ENCODE assay signal across 9 cellular contexts in genomic region chr19:45440873-45441654, GRCh38. TPM values are rescaled to one million over a fixed set of nuclear protein-coding genes. Genes with fewer than 3 reads are reported as not detected.
DNase-seq lines count a peak whose midpoint lies in the region; ATAC-seq and TF ChIP-seq lines count a peak whose summit lies in the region.
"Had no signal": no experiment of that assay in that cellular context is flagged by ENCODE, and none has a peak within 500 bp of the region (broad histone marks: within the 10 kb centered on the region; RNA-seq: fewer than 3 reads in every experiment).

No MANE protein-coding gene starts in this region.

- no peaks in the 10 kb centered on the region for H3K9me1 ChIP-seq in IMR-90 (ENCODE audit: insufficient read depth, low read length)

- H4K8ac ChIP-seq in IMR-90 (ENCODE audit: low read depth in 2 of 2, low read length in 2 of 2) = peak overlapping the region in 1 of 2 experiments; percentile 97; a peak in 2 of 4 replicates

- no peaks in the 10 kb centered on the region for H3K36me3 ChIP-seq in CD4-positive, CD25-positive, alpha-beta regulatory T cell (ENCODE audit: control insufficient read depth, insufficient read depth, low read length)
- H3K36me3 ChIP-seq in IMR-90 (ENCODE audit: control insufficient read depth, insufficient read depth, low read length) = no peaks in the 10 kb centered on the region
- no peaks in the 10 kb centered on the region for H3K36me3 ChIP-seq in lower lobe of right lung

- H3K9ac ChIP-seq in IMR-90 (ENCODE audit: low read depth, low read length) = no peak overlapping the region

- POLR2A ChIA-PET in IMR-90 (lab: Charles Lee; ENCODE audit: unreplicated experiment) = no interaction called here
- POLR2A ChIA-PET in MCF 10A (lab: Yijun Ruan, JAX) = interaction anchor here (0.7 to 5.4 kb wide), 5 partner anchors 14 to 276 kb away, joined by 3 to 110 read pairs (median 4); partner anchors contain the start of gene FOSB

- H3K79me1 ChIP-seq in IMR-90 (ENCODE audit: low read depth in 1 of 2, low read length in 2 of 2) = peaks cover 0 to 25% of the 10 kb centered on the region in 2 experiments; a peak in 2 of 4 replicates

- no peak for TF ChIP-seq RAD21 in IMR-90 (IDR thresholded peaks at IDR 0.05; ENCODE audit: low read length)

- no peak for TF ChIP-seq CTCF in IMR-90 (conservative IDR thresholded peaks at IDR 0.05; ENCODE audit: low read depth, low read length)
- TF ChIP-seq CTCF in MCF 10A (IDR thresholded peaks at IDR 0.05; ENCODE audit: unreplicated experiment) = no peak
- no peak for TF ChIP-seq CTCF in natural killer cell (IDR thresholded peaks at IDR 0.05)
- no peak for TF ChIP-seq CTCF in lower lobe of right lung (IDR thresholded peaks at IDR 0.05)

- H3K36me3 Mint-ChIP-seq in CD4-positive, CD25-positive, alpha-beta regulatory T cell = no peaks in the 10 kb centered on the region
- H3K36me3 Mint-ChIP-seq in MCF 10A (ENCODE audit: insufficient read depth, unreplicated experiment) (peaks cover 5% of the 10 kb centered on the region), natural killer cell (no peaks in the 10 kb centered on the region)

- peak overlapping the region; percentile 70 to 90 (median 76) for H3K4me3 Mint-ChIP-seq in CD4-positive, CD25-positive, alpha-beta regulatory T cell
- H3K4me3 Mint-ChIP-seq in MCF 10A (ENCODE audit: unreplicated experiment) = peak overlapping the region; percentile 64
- H3K4me3 Mint-ChIP-seq in natural killer cell = peak overlapping the region; percentile 81

- CTCF ChIA-PET in IMR-90 (lab: Yijun Ruan, JAX) (interaction anchor here (0.6 to 3.3 kb wide), 2 partner anchors 12 to 38 kb away, joined by 3 to 87 read pairs; no protein-coding TSS in a partner anchor), MCF 10A (lab: Yijun Ruan, JAX) (interaction anchor here (0.5 to 21.1 kb wide), 8 partner anchors 8 to 203 kb away, joined by 3 to 386 read pairs (median 5); partner anchors contain the start of gene FOSB)

- H3K27me3 ChIP-seq in CD4-positive, CD25-positive, alpha-beta regulatory T cell (ENCODE audit: control insufficient read depth, insufficient read depth, low read length) = no peaks in the 10 kb centered on the region
- H3K27me3 ChIP-seq in IMR-90 (ENCODE audit: control insufficient read depth, insufficient read depth, low read length) (no peaks in the 10 kb centered on the region), lower lobe of right lung (ENCODE audit: low read depth) (no peaks in the 10 kb centered on the region)

- H3K18ac ChIP-seq in IMR-90 (ENCODE audit: low read depth, low read length) = no peak overlapping the region

- peak overlapping the region; percentile 85 for H2AFZ ChIP-seq in IMR-90 (replicated peaks; ENCODE audit: low read length, poor library complexity)

- TF ChIP-seq POLR2A in IMR-90 (IDR thresholded peaks at IDR 0.05; ENCODE audit: low read depth, low read length) = no peak

- H3K27ac ChIP-seq in CD4-positive, CD25-positive, alpha-beta regulatory T cell (ENCODE audit: insufficient read depth, low read length, poor library complexity, severe bottlenecking) = peak overlapping the region; percentile 85
- no peak overlapping the region for H3K27ac ChIP-seq in IMR-90 (ENCODE audit: insufficient read depth, low read length)
- H3K27ac ChIP-seq in lower lobe of right lung = no peak overlapping the region

- peak overlapping the region; percentile 52 for H2AK9ac ChIP-seq in IMR-90 (replicated peaks; ENCODE audit: low read depth, low read length, poor library complexity)

- no peak overlapping the region for H3K14ac ChIP-seq in IMR-90 (replicated peaks; ENCODE audit: low read depth, low read length)

- dilution Hi-C loops in IMR-90 (cut with HindIII; ENCODE audit: low sequenced_read_pairs, unreplicated experiment) = no loop called here

- BruUV-seq in IMR-90 (replicated peaks; lab: Mats Ljungman, UMichigan) (no TSS peak), MCF 10A (replicated peaks; lab: Mats Ljungman, UMichigan) (no TSS peak)

- no peak overlapping the region for H2BK120ac ChIP-seq in IMR-90 (ENCODE audit: low read depth, low read length)

- H2AK5ac ChIP-seq in IMR-90 (ENCODE audit: low read depth, low read length) = peak overlapping the region; percentile 99; the same call in 1 of the 2 replicates

- H3K4me2 ChIP-seq in IMR-90 (ENCODE audit: low read depth, low read length) = no peak overlapping the region

- H4K5ac ChIP-seq in IMR-90 (ENCODE audit: low read depth, low read length) = no peak overlapping the region

- peaks cover 0 to 2% (median 0%) of the 10 kb centered on the region in 7 donors for H3K9me3 Mint-ChIP-seq in CD4-positive, CD25-positive, alpha-beta regulatory T cell
- H3K9me3 Mint-ChIP-seq in MCF 10A (ENCODE audit: unreplicated experiment) (no peaks in the 10 kb centered on the region), natural killer cell (no peaks in the 10 kb centered on the region)

- in situ Hi-C loops in IMR-90 (cut with MboI; ENCODE audit: low sequenced_read_pairs) = loop anchor here (5.0 kb wide), 1 partner anchor 36 kb away; no protein-coding TSS in a partner anchor

- no peak for ATAC-seq in CD4-positive, CD25-positive, alpha-beta regulatory T cell (ENCODE audit: low read depth in 2 of 2)
- ATAC-seq in IMR-90 (ENCODE audit: low read depth) (no peak), natural killer cell (no peak), lower lobe of right lung (no peak), HG03442 (IDR thresholded peaks at IDR 0.05; ENCODE audit: unreplicated experiment) (no peak)

- no peak overlapping the region for H2BK5ac ChIP-seq in IMR-90 (ENCODE audit: low read depth, low read length, poor library complexity, severe bottlenecking)

- H2BK20ac ChIP-seq in IMR-90 (ENCODE audit: low read depth, low read length) = peak overlapping the region; percentile 1; the same call in 1 of the 2 replicates

- H3K4me1 ChIP-seq in CD4-positive, CD25-positive, alpha-beta regulatory T cell (ENCODE audit: control insufficient read depth, insufficient read depth, low read length, poor library complexity, severe bottlenecking) = peaks cover 40% of the 10 kb centered on the region
- H3K4me1 ChIP-seq in IMR-90 (ENCODE audit: control insufficient read depth, insufficient read depth, low read length) = peaks cover 17% of the 10 kb centered on the region
- peaks cover 39% of the 10 kb centered on the region for H3K4me1 ChIP-seq in lower lobe of right lung

- peak overlapping the region; percentile 59 for H4K91ac ChIP-seq in IMR-90 (ENCODE audit: insufficient read depth, low read depth, low read length)

- peak overlapping the region; percentile 74 to 93 (median 90) for H3K27ac Mint-ChIP-seq in CD4-positive, CD25-positive, alpha-beta regulatory T cell
- H3K27ac Mint-ChIP-seq in MCF 10A (ENCODE audit: low read depth, unreplicated experiment) = no peak overlapping the region
- H3K27ac Mint-ChIP-seq in natural killer cell = peak overlapping the region; percentile 86 to 92

- no peak overlapping the region for H3K23ac ChIP-seq in IMR-90 (ENCODE audit: low read depth, low read length)

- intact Hi-C loops in IMR-90 (cut with micrococcal nuclease) = loop anchor here (1.0 kb wide), 1 partner anchor 26 kb away; the partner anchor contains the start of gene FOSB
- intact Hi-C loops in MCF 10A (cut with micrococcal nuclease) = no loop called here
- intact Hi-C loops in natural killer cell (cut with micrococcal nuclease) = no loop called here
- intact Hi-C loops in lower lobe of right lung (cut with DNase I) = no loop called here

- WGBS in IMR-90 (ENCODE audit: extremely low coverage in 2 of 2, insufficient read length in 1 of 2), 2 experiments = 93% methylated on average over 5 of the region's 9 CpGs; no CpG with 5 or more reads in 1 of the 2 experiments

- H2BK15ac ChIP-seq in IMR-90 (ENCODE audit: low read depth, low read length) = peak overlapping the region; percentile 11; the same call in 1 of the 3 replicates

- no peaks in the 10 kb centered on the region for H3K27me3 Mint-ChIP-seq in CD4-positive, CD25-positive, alpha-beta regulatory T cell
- H3K27me3 Mint-ChIP-seq in MCF 10A (ENCODE audit: insufficient read depth, unreplicated experiment) (no peaks in the 10 kb centered on the region), natural killer cell (ENCODE audit: low read depth in 2 of 2) (no peaks in the 10 kb centered on the region)

- no peak overlapping the region for H3K56ac ChIP-seq in IMR-90 (ENCODE audit: extremely low read depth, insufficient read depth, low read length)

- peaks cover 4 to 46% (median 29%) of the 10 kb centered on the region in 4 donors for H3K4me1 Mint-ChIP-seq in CD4-positive, CD25-positive, alpha-beta regulatory T cell
- H3K4me1 Mint-ChIP-seq in MCF 10A (ENCODE audit: insufficient read depth, unreplicated experiment) (peaks cover 24% of the 10 kb centered on the region), natural killer cell (peaks cover 35 to 50% of the 10 kb centered on the region in 2 donors)

- H3K9me3 ChIP-seq in CD4-positive, CD25-positive, alpha-beta regulatory T cell (ENCODE audit: control insufficient read depth in 2 of 2, low read length in 2 of 2) = no peaks in the 10 kb centered on the region
- H3K9me3 ChIP-seq in IMR-90 (ENCODE audit: control insufficient read depth, insufficient read depth, low read length) (no peaks in the 10 kb centered on the region), lower lobe of right lung (no peaks in the 10 kb centered on the region)

- H4K20me1 ChIP-seq in IMR-90 (ENCODE audit: insufficient read depth, low read length) = no peaks in the 10 kb centered on the region

- DNase-seq in CD4-positive, CD25-positive, alpha-beta regulatory T cell = no peak
- DNase-seq in IMR-90 (peak; percentile 57), MCF 10A (ENCODE audit: unreplicated experiment) (peak; percentile 39), natural killer cell (no peak), NCI-H510A (lab: John Stamatoyannopoulos, UW) (no peak), lower lobe of right lung (no peak), NCI-H1436 (lab: John Stamatoyannopoulos, UW) (no peak)
- DNase-seq: stimulated activated CD4-positive, alpha-beta T cell treated with anti-CD3 and anti-CD28 coated beads, Interleukin-2, amount 100 ng/mL, for 24 hours had no signal

- H3K4me3 ChIP-seq in CD4-positive, CD25-positive, alpha-beta regulatory T cell (ENCODE audit: low read depth, low read length) = no peak overlapping the region
- H3K4me3 ChIP-seq in IMR-90 (ENCODE audit: insufficient read depth, low read depth, low read length) (no peak overlapping the region), lower lobe of right lung (no peak overlapping the region)

- peak overlapping the region; percentile 60; the same call in 1 of the 2 replicates for H3K4ac ChIP-seq in IMR-90 (ENCODE audit: low read depth, low read length)

RNA-seq across cellular contexts. Expression of gene ERCC1, which starts 17.3 kb away (rescaled TPM):
- total RNA-seq in CD4-positive, CD25-positive, alpha-beta regulatory T cell = 30.5 TPM
- polyA plus RNA-seq in CD4-positive, CD25-positive, alpha-beta regulatory T cell = 10 to 100 TPM; 25.9 to 28.7 (median 26.3) TPM
- 76.9 and 84.2 TPM in 2 replicates for total RNA-seq in IMR-90 (2012; rRNA removed)
- polyA plus RNA-seq in IMR-90 (2012; rRNA removed) = 132 and 153 TPM in 2 replicates
- polyA plus RNA-seq in IMR-90 (2012; cell fraction: cytosol; rRNA removed) = 113 and 118 TPM in 2 replicates
- polyA plus RNA-seq in IMR-90 (2012; cell fraction: nucleus; rRNA removed; ENCODE audit: low replicate concordance) = 152 and 183 TPM in 2 replicates
- total RNA-seq in MCF 10A (2022) = 186 and 227 TPM in 2 replicates
- 10 to 100 TPM; 46.8 to 55.2 (median 48.2) TPM for total RNA-seq in natural killer cell
- 41.6 TPM for total RNA-seq in lower lobe of right lung

RNA-seq across cellular contexts. Expression of gene FOSB, which starts 26.7 kb away (rescaled TPM):
- total RNA-seq in CD4-positive, CD25-positive, alpha-beta regulatory T cell = 731 TPM
- polyA plus RNA-seq in CD4-positive, CD25-positive, alpha-beta regulatory T cell = 10 to 100 TPM in 2 of 4 donors, 1 to 10 TPM in 2; 5.2 to 12.7 (median 9.6) TPM
- total RNA-seq in IMR-90 (2012; rRNA removed) (11.1 and 31.9 TPM in 2 replicates), MCF 10A (2022) (13.3 and 29.3 TPM in 2 replicates), natural killer cell (1,000 to 10,000 TPM in 2 of 3 donors, 100 to 1,000 TPM in 1; 784 to 1,837 (median 1,121) TPM), lower lobe of right lung (18.0 TPM)
- polyA plus RNA-seq in IMR-90 (2012; rRNA removed) = 15.6 and 60.1 TPM in 2 replicates
- 52.4 and 90.3 TPM in 2 replicates for polyA plus RNA-seq in IMR-90 (2012; cell fraction: cytosol; rRNA removed)
- polyA plus RNA-seq in IMR-90 (2012; cell fraction: nucleus; rRNA removed; ENCODE audit: low replicate concordance) = 982 and 1,348 TPM in 2 replicates

RNA-seq across cellular contexts. Expression of gene POLR1G, which starts 34.6 kb away (rescaled TPM):
- 2.1 TPM for total RNA-seq in CD4-positive, CD25-positive, alpha-beta regulatory T cell
- 1 to 10 TPM; 1.6 to 3.6 (median 2.4) TPM for polyA plus RNA-seq in CD4-positive, CD25-positive, alpha-beta regulatory T cell
- total RNA-seq in IMR-90 (2012; rRNA removed) (10.3 and 12.5 TPM in 2 replicates), MCF 10A (2022) (9.6 and 17.6 TPM in 2 replicates), natural killer cell (1 to 10 TPM in 1 of 3 donors, under 1 TPM in 2; 0.28 to 1.4 (median 0.45) TPM), lower lobe of right lung (4.5 TPM)
- polyA plus RNA-seq in IMR-90 (2012; rRNA removed) = 8.0 and 8.8 TPM in 2 replicates
- polyA plus RNA-seq in IMR-90 (2012; cell fraction: cytosol; rRNA removed) = 3.3 and 3.9 TPM in 2 replicates
- 2.0 and 2.1 TPM in 2 replicates for polyA plus RNA-seq in IMR-90 (2012; cell fraction: nucleus; rRNA removed; ENCODE audit: low replicate concordance)

RNA-seq across cellular contexts. Expression of gene PPP1R13L, which starts 36.2 kb away (rescaled TPM):
- 7.4 TPM for total RNA-seq in CD4-positive, CD25-positive, alpha-beta regulatory T cell
- under 1 TPM; 0.17 to 0.94 (median 0.57) TPM for polyA plus RNA-seq in CD4-positive, CD25-positive, alpha-beta regulatory T cell
- total RNA-seq in IMR-90 (2012; rRNA removed) = 0.56 and 3.0 TPM in 2 replicates
- 11.6 and 13.3 TPM in 2 replicates for polyA plus RNA-seq in IMR-90 (2012; rRNA removed)
- 11.6 and 19.4 TPM in 2 replicates for polyA plus RNA-seq in IMR-90 (2012; cell fraction: cytosol; rRNA removed)
- 24.0 and 44.8 TPM in 2 replicates for polyA plus RNA-seq in IMR-90 (2012; cell fraction: nucleus; rRNA removed; ENCODE audit: low replicate concordance)
- total RNA-seq in MCF 10A (2022) = 142 and 161 TPM in 2 replicates
- total RNA-seq in natural killer cell = 1 to 10 TPM; 5.6 to 7.4 (median 5.9) TPM
- 43.8 TPM for total RNA-seq in lower lobe of right lung

RNA-seq across cellular contexts. Expression of gene RTN2, which starts 55.8 kb away (rescaled TPM):
- total RNA-seq in CD4-positive, CD25-positive, alpha-beta regulatory T cell = 1.5 TPM
- polyA plus RNA-seq in CD4-positive, CD25-positive, alpha-beta regulatory T cell = under 1 TPM; 0.09 to 0.88 (median 0.28) TPM
- total RNA-seq in IMR-90 (2012; rRNA removed) (5.3 and 5.7 TPM in 2 replicates), MCF 10A (2022) (3.5 and 5.1 TPM in 2 replicates), natural killer cell (1 to 10 TPM; 1.9 to 5.5 (median 3.0) TPM), lower lobe of right lung (16.2 TPM)
- 17.4 and 19.4 TPM in 2 replicates for polyA plus RNA-seq in IMR-90 (2012; rRNA removed)
- 16.9 and 38.3 TPM in 2 replicates for polyA plus RNA-seq in IMR-90 (2012; cell fraction: cytosol; rRNA removed)
- 11.9 and 20.0 TPM in 2 replicates for polyA plus RNA-seq in IMR-90 (2012; cell fraction: nucleus; rRNA removed; ENCODE audit: low replicate concordance)

Comparison
In these comparisons a context has a peak if more than half of its experiments do, and no peak if none do; other contexts are left out.
1. DNase-seq: peak in IMR-90 (single experiment) and MCF 10A (single experiment); none in CD4-positive, CD25-positive, alpha-beta regulatory T cell (0 of 3), natural killer cell (single experiment), NCI-H510A (single experiment), lower lobe of right lung (single experiment) and NCI-H1436 (single experiment).
2. RNA of gene FOSB, which starts 26.7 kb away (total RNA-seq): 784 to 1,837 TPM in natural killer cell and 731 TPM in CD4-positive, CD25-positive, alpha-beta regulatory T cell (single experiment); 13.3 to 29.3 TPM in MCF 10A, 18.0 TPM in lower lobe of right lung (single experiment) and 11.1 to 31.9 TPM in IMR-90; every median in the first group is over 10 times any median in the second.
3. Peak in every context shown above with its lines, with median percentiles within 50 percentile points of each other: H3K4me3 Mint-ChIP-seq.